In genomic region chr1:197783510-197783948, GRCh38 we compare ENCODE assay signal across 16 cellular contexts. TPM values are rescaled to one million over a fixed set of nuclear protein-coding genes. Genes with fewer than 3 reads are reported as not detected.
A peak's percentile ranks its signal among the peaks of the same experiment; 100 is the strongest.
DNase-seq lines count a peak whose midpoint lies in the region; ATAC-seq and TF ChIP-seq lines count a peak whose summit lies in the region.
"Had no signal": no experiment of that assay in that cellular context is flagged by ENCODE, and none has a peak within 500 bp of the region (broad histone marks: within the 10 kb centered on the region; RNA-seq: fewer than 3 reads in every experiment).

No MANE protein-coding gene starts in this region.

- H3K9me3 ChIP-seq in mucosa of descending colon (no peaks in the 10 kb centered on the region), spleen (no peaks in the 10 kb centered on the region)
- H3K9me3 ChIP-seq: SJSA1 had no signal

- ATAC-seq in mucosa of descending colon, result peak; percentile 92
- ATAC-seq in GM21360 (IDR thresholded peaks at IDR 0.05; ENCODE audit: unreplicated experiment), result no peak
- ATAC-seq: HCT116; natural killer cell treated with Interleukin-12 subunit alpha and Interleukin-12 subunit beta and Interleukin-15 and Interleukin-18, amount 100 ng/mL, for 72 hours had no signal

- DNase-seq in AG09309 (ENCODE audit: low read depth) (peak; percentile 32), LoVo (ENCODE audit: low spot score) (peak; percentile 79), dedifferentiated amniotic fluid mesenchymal stem cell (ENCODE audit: extremely low spot score) (peak; percentile 36), mucosa of descending colon (peak in 1 of 3 donors; percentile 47), D341Med (ENCODE audit: low spot score) (no peak), spleen (no peak), H7 (no peak)
- DNase-seq: activated CD8-positive, alpha-beta memory T cell treated with anti-CD3 and anti-CD28 coated beads, Interleukin-2, amount 50 U/mL, for 48 hours; NCI-H1436; NCI-H69; stimulated activated CD4-positive, alpha-beta T cell treated with anti-CD3 and anti-CD28 coated beads, Interleukin-12 subunit alpha, Interleukin-12 subunit beta, amount 100 ng/mL, for 4 hours had no signal

- no peaks in the 10 kb centered on the region for H3K36me3 ChIP-seq in mucosa of descending colon (ENCODE audit: low read depth)
- no peaks in the 10 kb centered on the region for H3K36me3 ChIP-seq in spleen
- H3K36me3 ChIP-seq in H7 (replicated peaks; ENCODE audit: control insufficient read depth, insufficient read depth, low read length), result no peaks in the 10 kb centered on the region
- H3K36me3 ChIP-seq: SJSA1 had no signal

- TF ChIP-seq CTCF in AG09309 (IDR thresholded peaks at IDR 0.05; ENCODE audit: control insufficient read depth, insufficient read depth, low read depth, low read length, missing control alignments), result no peak
- no peak for TF ChIP-seq CTCF in mucosa of descending colon (IDR thresholded peaks at IDR 0.05)
- TF ChIP-seq CTCF in spleen (IDR thresholded peaks at IDR 0.05 in 8 of 11, conservative IDR thresholded peaks at IDR 0.05 in 3 of 11), result no peak

- intact Hi-C loops in mucosa of descending colon (cut with DNase I, micrococcal nuclease) (no loop called here), spleen (cut with DNase I; ENCODE audit: low total_unique reads) (no loop called here)

- no peak overlapping the region for H3K4me3 ChIP-seq in AG09309 (ENCODE audit: control insufficient read depth, low read depth, low read length)
- no peak overlapping the region for H3K4me3 ChIP-seq in mucosa of descending colon
- H3K4me3 ChIP-seq in spleen, result no peak overlapping the region
- H3K4me3 ChIP-seq in H7 (ENCODE audit: insufficient read depth, low read depth, low read length), result no peak overlapping the region
- H3K4me3 ChIP-seq: coronary artery, SJSA1 had no signal

- no peak overlapping the region for H3K27ac ChIP-seq in spleen
- H3K27ac ChIP-seq: coronary artery, SJSA1 had no signal

- 58 to 74% (median 67%) methylated on average over 1 of the region's 1 CpG for WGBS in spleen, 5 donors

- H3K27me3 ChIP-seq in spleen (replicated peaks in 1 of 7), result no peaks in the 10 kb centered on the region
- no peaks in the 10 kb centered on the region for H3K27me3 ChIP-seq in H7 (ENCODE audit: control insufficient read depth, insufficient read depth, low read length)
- H3K27me3 ChIP-seq: SJSA1 had no signal

- no peak for TF ChIP-seq POLR2A in spleen (IDR thresholded peaks at IDR 0.05)

- H3K4me1 ChIP-seq in mucosa of descending colon (ENCODE audit: low read depth), result peaks cover 35% of the 10 kb centered on the region
- peaks cover 3 to 16% (median 6%) of the 10 kb centered on the region in 6 donors for H3K4me1 ChIP-seq in spleen

RNA-seq across cellular contexts. Expression of gene DENND1B, which starts 8.2 kb away (rescaled TPM):
- total RNA-seq in mucosa of descending colon (10 to 100 TPM; 29.3 to 54.9 (median 32.2) TPM), spleen (10 to 100 TPM; 18.3 to 31.8 (median 20.9) TPM)
- 1 to 10 TPM; 2.8 to 4.1 (median 3.5) TPM for polyA plus RNA-seq in spleen
- total RNA-seq in H7 (2014; rRNA removed; shearing (Covaris generic)), result 2.9 and 3.1 TPM in 2 replicates

Comparison
In these comparisons a context has a peak if more than half of its experiments do, and no peak if none do; other contexts are left out.
1. DNase-seq: peak in AG09309 (single experiment), LoVo (single experiment) and dedifferentiated amniotic fluid mesenchymal stem cell (single experiment); none in D341Med (single experiment), spleen (single experiment) and H7 (single experiment).